In the genomic region with DNA sequence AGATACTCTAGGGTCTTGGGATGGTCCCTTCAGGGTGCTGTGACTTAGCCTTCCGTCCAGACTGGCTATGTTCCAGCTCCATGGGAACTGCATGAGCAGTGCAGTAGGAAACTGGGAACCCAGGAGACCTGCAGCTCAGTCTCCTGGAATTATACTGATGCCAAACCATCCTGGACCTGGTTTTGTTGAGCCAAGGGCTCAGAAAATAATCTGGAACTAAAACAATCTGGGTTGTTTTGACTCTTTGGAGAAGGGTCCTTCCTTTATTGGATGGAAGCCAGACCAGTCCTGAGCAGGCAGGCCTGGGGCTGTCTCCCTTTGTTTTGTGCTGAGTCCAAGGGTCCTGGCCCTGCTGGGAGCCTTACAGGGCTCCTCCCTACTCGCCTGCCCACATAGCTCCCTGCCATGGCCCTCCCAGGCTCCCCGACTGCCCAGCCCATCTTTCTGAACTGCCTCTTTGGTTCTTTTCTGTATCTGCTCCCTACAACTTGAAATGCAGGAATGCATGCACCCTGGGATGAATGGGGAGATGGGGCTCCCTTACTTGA, we compare ENCODE assay signal across 8 cellular contexts. TPM values are rescaled to one million over a fixed set of nuclear protein-coding genes. Genes with fewer than 3 reads are reported as not detected.
DNase-seq lines count a peak whose midpoint lies in the region; ATAC-seq and TF ChIP-seq lines count a peak whose summit lies in the region.
"Had no signal": no experiment of that assay in that cellular context is flagged by ENCODE, and none has a peak within 500 bp of the region (broad histone marks: within the 10 kb centered on the region; RNA-seq: fewer than 3 reads in every experiment).

No MANE protein-coding gene starts in this region.

- no peaks in the 10 kb centered on the region; the same call in 1 of the 2 replicates for H4K20me1 ChIP-seq in GM23338 (replicated peaks; ENCODE audit: insufficient read depth)
- no peaks in the 10 kb centered on the region; the same call in 1 of the 2 replicates for H4K20me1 ChIP-seq in SU-DHL-6 (ENCODE audit: low read depth, low read length)

- H3K36me3 ChIP-seq in GM23338 (ENCODE audit: insufficient read depth): no peaks in the 10 kb centered on the region
- no peaks in the 10 kb centered on the region for H3K36me3 ChIP-seq in SU-DHL-6 (ENCODE audit: low read length)
- H3K36me3 ChIP-seq in skeletal muscle tissue (ENCODE audit: control insufficient read depth in 3 of 3, insufficient read depth in 3 of 3, low read length in 3 of 3): peaks cover 16 to 19% (median 16%) of the 10 kb centered on the region in 3 donors

- TF ChIP-seq CTCF in GM23338 (conservative IDR thresholded peaks at IDR 0.05; ENCODE audit: low read depth in 2 of 2) (no peak), SU-DHL-6 (IDR thresholded peaks at IDR 0.05; ENCODE audit: insufficient read depth, low read length, poor library complexity, severe bottlenecking) (no peak), fibroblast of villous mesenchyme (IDR thresholded peaks at IDR 0.05; ENCODE audit: insufficient read depth, low read depth, low read length) (no peak)

- peak overlapping the region; percentile 88 for H3K4me3 Mint-ChIP-seq in GM23338

- H3K9me3 Mint-ChIP-seq in GM23338: no peaks in the 10 kb centered on the region

- H3K9me2 ChIP-seq in GM23338 (ENCODE audit: insufficient read depth) (no peaks in the 10 kb centered on the region), SU-DHL-6 (replicated peaks; ENCODE audit: insufficient read depth, low read length) (no peaks in the 10 kb centered on the region)

- H3K27ac ChIP-seq in GM23338 (ENCODE audit: low read depth) (no peak overlapping the region), SU-DHL-6 (ENCODE audit: low read depth, low read length) (no peak overlapping the region), skeletal muscle tissue (ENCODE audit: low read depth, low read length) (peak overlapping the region; percentile 100)

- H3K9me3 ChIP-seq in SU-DHL-6 (ENCODE audit: insufficient read depth, low read length) (no peaks in the 10 kb centered on the region), skeletal muscle tissue (ENCODE audit: control insufficient read depth in 3 of 3, low read length in 3 of 3) (no peaks in the 10 kb centered on the region)
- H3K9me3 ChIP-seq: adrenal gland had no signal

- no peak overlapping the region; the same call in 1 of the 2 replicates for H3K27ac Mint-ChIP-seq in GM23338

- peak overlapping the region; percentile 97 for H3K4me2 ChIP-seq in GM23338
- H3K4me2 ChIP-seq in SU-DHL-6 (ENCODE audit: low read depth, low read length, poor library complexity, severe bottlenecking): peak overlapping the region; percentile 67

- H3K79me2 ChIP-seq in GM23338 (replicated peaks; ENCODE audit: insufficient read depth) (no peaks in the 10 kb centered on the region; the same call in 1 of the 2 replicates), SU-DHL-6 (ENCODE audit: insufficient read depth, low read length) (peaks cover 30% of the 10 kb centered on the region; the same call in 1 of the 2 replicates)

- no peaks in the 10 kb centered on the region for H3K27me3 ChIP-seq in GM23338 (ENCODE audit: insufficient read depth)
- no peaks in the 10 kb centered on the region for H3K27me3 ChIP-seq in SU-DHL-6 (ENCODE audit: low read length)
- H3K27me3 ChIP-seq in skeletal muscle tissue (ENCODE audit: control insufficient read depth in 3 of 3, insufficient read depth in 3 of 3, low read length in 3 of 3): no peaks in the 10 kb centered on the region
- H3K27me3 ChIP-seq: adrenal gland had no signal

- H3K9ac ChIP-seq in SU-DHL-6 (ENCODE audit: low read length) (peak overlapping the region; percentile 88), skeletal muscle tissue (ENCODE audit: low read depth in 1 of 3, low read length in 3 of 3) (peak overlapping the region; percentile 100)

- peaks cover 26% of the 10 kb centered on the region for H3K4me1 Mint-ChIP-seq in GM23338

- H2AFZ ChIP-seq in GM23338 (no peak overlapping the region), SU-DHL-6 (ENCODE audit: low read depth, low read length, severe bottlenecking) (no peak overlapping the region)

- peaks cover 7% of the 10 kb centered on the region for H3K27me3 Mint-ChIP-seq in GM23338 (ENCODE audit: insufficient read depth, low read depth, poor library complexity)

- peaks cover 9% of the 10 kb centered on the region for H3K4me1 ChIP-seq in GM23338 (ENCODE audit: insufficient read depth)
- peaks cover 55 to 67% (median 59%) of the 10 kb centered on the region in 3 donors for H3K4me1 ChIP-seq in skeletal muscle tissue (ENCODE audit: control insufficient read depth in 3 of 3, insufficient read depth in 3 of 3, low read length in 3 of 3)

- H3F3A ChIP-seq in GM23338 (replicated peaks; ENCODE audit: low read depth): 0 out of 2 replicates have a peak, but pooled peaks cover 7% of the 10 kb centered on the region
- no peaks in the 10 kb centered on the region for H3F3A ChIP-seq in SU-DHL-6 (ENCODE audit: insufficient read depth)

- ATAC-seq in GM23338: no peak
- no peak for ATAC-seq in HG03135 (IDR thresholded peaks at IDR 0.05; ENCODE audit: unreplicated experiment)
- ATAC-seq in HG03439 (IDR thresholded peaks at IDR 0.05; ENCODE audit: unreplicated experiment): no peak

- DNase-seq in GM23338 (ENCODE audit: low spot score) (no peak), fibroblast of villous mesenchyme (ENCODE audit: low read depth) (no peak), NCI-H345 (lab: John Stamatoyannopoulos, UW) (no peak)

- H3K4me3 ChIP-seq in GM23338 (peak overlapping the region; percentile 88; the same call in 1 of the 2 replicates), SU-DHL-6 (ENCODE audit: insufficient read depth, low read length, poor library complexity, severe bottlenecking) (peak overlapping the region; percentile 93), fibroblast of villous mesenchyme (ENCODE audit: low read depth, low read length) (peak overlapping the region; percentile 82), skeletal muscle tissue (ENCODE audit: low read length in 3 of 3) (peak overlapping the region; percentile 95 to 99 (median 96))

- H3K36me3 Mint-ChIP-seq in GM23338 (ENCODE audit: low read depth): no peaks in the 10 kb centered on the region; the same call in 2 of the 3 replicates

TF ChIP-seq in GM23338, 12 proteins besides CTCF, POLR2A, EP300 and RAD21 (continues in another document):
- TF ChIP-seq EZH2 (IDR thresholded peaks at IDR 0.05; ENCODE audit: low read depth, unreplicated experiment): no peak

RNA-seq across cellular contexts. Expression of a gene that starts 1.2 kb away (rescaled TPM):
- 17.9 and 22.8 TPM in 2 replicates for total RNA-seq in GM23338 (2014; rRNA removed; shearing (Covaris generic))
- polyA plus RNA-seq in GM23338 (2016; fragmentation: Nextera tagmentation; extraction: Ambion mirVana): 10.4 and 12.5 TPM in 2 replicates
- total RNA-seq in fibroblast of villous mesenchyme: 18.7 and 20.7 TPM in 2 replicates
- total RNA-seq in skeletal muscle tissue: 11.0 TPM

RNA-seq across cellular contexts. Expression of a gene that starts 14.4 kb away (rescaled TPM):
- total RNA-seq in GM23338 (2014; rRNA removed; shearing (Covaris generic)): 10.4 and 35.7 TPM in 2 replicates
- polyA plus RNA-seq in GM23338 (2016; fragmentation: Nextera tagmentation; extraction: Ambion mirVana): 6.7 and 7.6 TPM in 2 replicates
- total RNA-seq in fibroblast of villous mesenchyme (0.86 TPM in 1 of 2 replicates, not detected in the other), skeletal muscle tissue (not detected)

RNA-seq across cellular contexts. Expression of a gene that starts 21.8 kb away (rescaled TPM):
- 68.2 and 90.3 TPM in 2 replicates for total RNA-seq in GM23338 (2014; rRNA removed; shearing (Covaris generic))
- 32.1 and 35.6 TPM in 2 replicates for polyA plus RNA-seq in GM23338 (2016; fragmentation: Nextera tagmentation; extraction: Ambion mirVana)
- total RNA-seq in fibroblast of villous mesenchyme (18.6 and 22.5 TPM in 2 replicates), skeletal muscle tissue (9.9 TPM)

RNA-seq across cellular contexts. Expression of a gene that starts 26.8 kb away (rescaled TPM):
- 112 and 116 TPM in 2 replicates for total RNA-seq in GM23338 (2014; rRNA removed; shearing (Covaris generic))
- polyA plus RNA-seq in GM23338 (2016; fragmentation: Nextera tagmentation; extraction: Ambion mirVana): 142 and 149 TPM in 2 replicates
- total RNA-seq in fibroblast of villous mesenchyme (76.0 and 104 TPM in 2 replicates), skeletal muscle tissue (73.1 TPM)

RNA-seq across cellular contexts. Expression of a gene that starts 31.0 kb away (rescaled TPM):
- total RNA-seq in GM23338 (2014; rRNA removed; shearing (Covaris generic)): 52.7 and 63.1 TPM in 2 replicates
- polyA plus RNA-seq in GM23338 (2016; fragmentation: Nextera tagmentation; extraction: Ambion mirVana): 22.4 and 22.8 TPM in 2 replicates
- total RNA-seq in fibroblast of villous mesenchyme: 57.4 and 91.5 TPM in 2 replicates
- total RNA-seq in skeletal muscle tissue: 29.7 TPM
